In genomic region chr2:46347649-46348280, GRCh38 we compare ENCODE assay signal across 16 cellular contexts. TPM values are rescaled to one million over a fixed set of nuclear protein-coding genes. Genes with fewer than 3 reads are reported as not detected.
A peak's percentile ranks its signal among the peaks of the same experiment; 100 is the strongest.
DNase-seq lines count a peak whose midpoint lies in the region; ATAC-seq and TF ChIP-seq lines count a peak whose summit lies in the region.
"Had no signal": no experiment of that assay in that cellular context is flagged by ENCODE, and none has a peak within 500 bp of the region (broad histone marks: within the 10 kb centered on the region; RNA-seq: fewer than 3 reads in every experiment).

No MANE protein-coding gene starts in this region.

- H2BK15ac ChIP-seq in neuronal stem cell (ENCODE audit: low read length), result no peak overlapping the region

- no peak overlapping the region for H2AK5ac ChIP-seq in neuronal stem cell (ENCODE audit: low read depth, low read length)

- H3K27ac ChIP-seq in left ventricle myocardium inferior (replicated peaks) (peak overlapping the region; percentile 87), right atrium auricular region (peak overlapping the region; percentile 14 to 37), upper lobe of left lung (peak overlapping the region; percentile 27 to 79 (median 34)), neuronal stem cell (replicated peaks; ENCODE audit: low read length) (no peak overlapping the region)
- H3K27ac ChIP-seq: psoas muscle had no signal

- H2BK120ac ChIP-seq in neuronal stem cell (ENCODE audit: low read depth, low read length), result no peak overlapping the region

- ATAC-seq in HG02970 (IDR thresholded peaks at IDR 0.05; ENCODE audit: low FRiP score, unreplicated experiment), result peak; percentile 47
- no peak for ATAC-seq in upper lobe of left lung (ENCODE audit: low FRiP score in 2 of 2)
- ATAC-seq in GM18861 (IDR thresholded peaks at IDR 0.05; ENCODE audit: unreplicated experiment), result no peak
- ATAC-seq: left colon, psoas muscle had no signal

- H3K9ac ChIP-seq in neuronal stem cell (ENCODE audit: low read depth, low read length, poor library complexity), result no peak overlapping the region
- H3K9ac ChIP-seq: SK-N-SH had no signal

- no peak overlapping the region for H4K8ac ChIP-seq in neuronal stem cell (ENCODE audit: low read depth, low read length)

- H3K9me3 ChIP-seq in left ventricle myocardium inferior (replicated peaks), result no peaks in the 10 kb centered on the region
- H3K9me3 ChIP-seq in right atrium auricular region, result no peaks in the 10 kb centered on the region
- H3K9me3 ChIP-seq in upper lobe of left lung, result no peaks in the 10 kb centered on the region
- H3K9me3 ChIP-seq in neuronal stem cell (replicated peaks in 1 of 2; ENCODE audit: control insufficient read depth in 2 of 2, insufficient read depth in 1 of 2, low read depth in 1 of 2, low read length in 2 of 2), result no peaks in the 10 kb centered on the region
- H3K9me3 ChIP-seq: psoas muscle, SK-N-SH had no signal

- no peak overlapping the region for H2BK12ac ChIP-seq in neuronal stem cell (ENCODE audit: low read length)

- H3K27me3 ChIP-seq in left ventricle myocardium inferior (ENCODE audit: low read depth), result no peaks in the 10 kb centered on the region
- no peaks in the 10 kb centered on the region for H3K27me3 ChIP-seq in right atrium auricular region
- H3K27me3 ChIP-seq in upper lobe of left lung, result no peaks in the 10 kb centered on the region
- H3K27me3 ChIP-seq in neuronal stem cell (ENCODE audit: control insufficient read depth in 3 of 3, insufficient read depth in 3 of 3, low read depth in 1 of 3, low read length in 3 of 3), result peaks cover 0 to 18% (median 0%) of the 10 kb centered on the region in 3 experiments

- H2BK5ac ChIP-seq in neuronal stem cell (ENCODE audit: low read length), result no peak overlapping the region

- intact Hi-C loops in left ventricle myocardium inferior (cut with micrococcal nuclease) (no loop called here), cardiac septum (cut with DNase I) (no loop called here)

- DNase-seq in left ventricle myocardium inferior, result no peak
- DNase-seq in cardiac septum (ENCODE audit: low spot score), result no peak
- DNase-seq in right atrium auricular region (ENCODE audit: low spot score), result no peak
- DNase-seq in upper lobe of left lung, result no peak
- no peak for DNase-seq in NCI-H1930 (lab: John Stamatoyannopoulos, UW)
- DNase-seq in neuronal stem cell (ENCODE audit: low spot score), result no peak
- DNase-seq: activated effector memory CD4-positive, alpha-beta T cell treated with anti-CD3 and anti-CD28 coated beads, Interleukin-2, amount 50 U/mL, for 16 hours; dorsolateral prefrontal cortex; hypothalamus; left colon; NCI-H2081 treated with DMSO at 0.1 percent for 48 hours; NCI-H526; psoas muscle; SK-N-SH had no signal

- H3K4me3 ChIP-seq in left ventricle myocardium inferior (no peak overlapping the region), right atrium auricular region (no peak overlapping the region), upper lobe of left lung (no peak overlapping the region), neuronal stem cell (ENCODE audit: low read length in 2 of 2) (no peak overlapping the region)
- H3K4me3 ChIP-seq: dorsolateral prefrontal cortex, psoas muscle had no signal

- H3K36me3 ChIP-seq in left ventricle myocardium inferior (peaks cover 45% of the 10 kb centered on the region), right atrium auricular region (peaks cover 52% of the 10 kb centered on the region), upper lobe of left lung (peaks cover 14 to 77% (median 47%) of the 10 kb centered on the region in 4 donors), neuronal stem cell (replicated peaks in 1 of 2; ENCODE audit: control insufficient read depth in 2 of 2, insufficient read depth in 2 of 2, low read length in 2 of 2) (no peaks in the 10 kb centered on the region)

- no peak overlapping the region for H3K18ac ChIP-seq in neuronal stem cell (ENCODE audit: low read length)

- no peak overlapping the region for H3K23ac ChIP-seq in neuronal stem cell (ENCODE audit: low read depth, low read length, poor library complexity)

- no peaks in the 10 kb centered on the region for H3K79me1 ChIP-seq in neuronal stem cell (ENCODE audit: low read depth, low read length)

- peak in 2 of 4 donors; percentile 28 to 81 for TF ChIP-seq EP300 in upper lobe of left lung (IDR thresholded peaks at IDR 0.05)

- no peak for TF ChIP-seq POLR2A in upper lobe of left lung (IDR thresholded peaks at IDR 0.05)

- no peak overlapping the region for H2AFZ ChIP-seq in neuronal stem cell (ENCODE audit: low read length)

- no peak overlapping the region for H4K91ac ChIP-seq in neuronal stem cell (ENCODE audit: low read depth, low read length, poor library complexity)

- H3K14ac ChIP-seq in neuronal stem cell (ENCODE audit: low read length), result no peak overlapping the region

- 66 to 67% methylated on average over 11 of the region's 11 CpGs for WGBS in upper lobe of left lung, 2 donors
- WGBS in neuronal stem cell (ENCODE audit: extremely low coverage in 2 of 2, insufficient read length in 2 of 2, insufficient replicate concordance in 1 of 2), 2 donors, result no CpG with 5 or more reads among the region's 11 CpGs

- H3K4me1 ChIP-seq in left ventricle myocardium inferior (peaks cover 100% of the 10 kb centered on the region), right atrium auricular region (peaks cover 0 to 94% of the 10 kb centered on the region in 2 donors), upper lobe of left lung (peaks cover 89 to 98% (median 94%) of the 10 kb centered on the region in 4 donors), neuronal stem cell (ENCODE audit: control insufficient read depth in 2 of 2, insufficient read depth in 1 of 2, low read depth in 1 of 2, low read length in 2 of 2) (peaks cover 0 to 5% of the 10 kb centered on the region in 2 donors)

- no peak overlapping the region for H3K4ac ChIP-seq in neuronal stem cell (ENCODE audit: low read length)

- TF ChIP-seq CTCF in left ventricle myocardium inferior (IDR thresholded peaks at IDR 0.05; ENCODE audit: borderline replicate concordance) (no peak), right atrium auricular region (IDR thresholded peaks at IDR 0.05) (no peak), upper lobe of left lung (IDR thresholded peaks at IDR 0.05) (no peak)

- no peak overlapping the region for H3K4me2 ChIP-seq in neuronal stem cell (ENCODE audit: insufficient read depth, low read length, poor library complexity, severe bottlenecking)
- H3K4me2 ChIP-seq: SK-N-SH had no signal

RNA-seq across cellular contexts. Expression of gene EPAS1, which starts 50.6 kb away (rescaled TPM):
- 205 TPM for total RNA-seq in left ventricle myocardium inferior
- total RNA-seq in cardiac septum, result 139 TPM
- total RNA-seq in right atrium auricular region, result 100 to 1,000 TPM; 257 to 311 TPM
- total RNA-seq in upper lobe of left lung, result 1,000 to 10,000 TPM in 4 of 6 donors, 100 to 1,000 TPM in 2; 440 to 1,878 (median 1,131) TPM
- polyA plus RNA-seq in neuronal stem cell (2013, experiment 1 of 2), result 0.24 TPM
- 0.19 TPM for polyA plus RNA-seq in neuronal stem cell (2013, experiment 2 of 2)
